8 cellular contexts compared by ENCODE assay signal in the genomic region with DNA sequence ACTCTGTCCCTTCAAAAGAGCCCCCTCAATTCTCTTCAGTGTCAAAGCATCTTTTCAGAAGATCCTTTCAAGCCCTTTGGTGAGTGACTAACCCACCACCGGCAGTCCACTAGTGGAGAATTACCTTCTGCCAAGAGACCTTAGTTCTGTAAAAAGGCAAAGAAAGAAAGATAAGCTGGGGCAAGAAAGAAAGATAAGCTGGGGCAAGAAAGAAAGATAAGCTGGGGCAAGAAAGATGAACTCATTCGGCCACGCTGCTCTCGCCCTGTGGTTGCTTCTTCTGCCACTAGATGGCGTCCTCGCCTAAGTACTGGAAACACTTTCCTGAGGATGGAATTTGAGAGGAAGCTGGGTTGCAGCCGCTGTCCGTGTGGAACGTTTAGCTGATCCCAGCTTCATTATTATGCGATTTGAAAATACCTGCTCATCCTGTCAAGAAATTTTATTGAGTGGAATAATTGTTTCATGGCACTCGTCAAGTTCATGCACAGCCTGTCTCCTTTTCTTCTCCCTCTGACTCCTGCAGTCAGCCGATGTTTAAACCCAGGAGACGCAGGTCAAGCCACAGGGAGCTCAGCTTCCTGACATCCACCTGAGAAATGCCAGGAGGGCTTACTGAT. TPM values are rescaled to one million over a fixed set of nuclear protein-coding genes. Genes with fewer than 3 reads are reported as not detected.
DNase-seq lines count a peak whose midpoint lies in the region; ATAC-seq and TF ChIP-seq lines count a peak whose summit lies in the region.

No MANE protein-coding gene starts in this region.

- no peaks in the 10 kb centered on the region for H4K20me1 ChIP-seq in KMS-11 (ENCODE audit: insufficient read depth)
- H4K20me1 ChIP-seq in fibroblast of lung (ENCODE audit: control insufficient read depth, extremely low read depth, insufficient read depth, low read length), result no peaks in the 10 kb centered on the region

- H3K9me3 ChIP-seq in AG04450 (ENCODE audit: control insufficient read depth, insufficient read depth, low read length) (no peaks in the 10 kb centered on the region), Panc1 (ENCODE audit: control insufficient read depth, insufficient read depth, low read depth, low read length) (no peaks in the 10 kb centered on the region), fibroblast of lung (ENCODE audit: control insufficient read depth, insufficient read depth, low read depth, low read length) (no peaks in the 10 kb centered on the region)

- ATAC-seq in GM19023 (IDR thresholded peaks at IDR 0.05; ENCODE audit: unreplicated experiment) (peak; percentile 60), Panc1 (peak; percentile 96), natural killer cell (peak; percentile 87 to 99 (median 96))
- ATAC-seq in stimulated activated naive B cell treated with anti-CD40 and anti-IgM and Interleukin-4, amounts not matched to agents 10 μg/mL and 1 μg/mL and 100 μg/mL, for 72 hours (replicated peaks), result peak; percentile 77 to 87

- H3K27ac Mint-ChIP-seq in natural killer cell, result peak overlapping the region in 1 of 2 donors; percentile 58
- H3K27ac Mint-ChIP-seq in stimulated activated naive B cell treated with anti-CD40 and anti-IgM and Interleukin-4, amounts not matched to agents 10 μg/mL and 1 μg/mL and 100 μg/mL, for 72 hours, result no peak overlapping the region

- peak overlapping the region; percentile 40 for H3K4me3 ChIP-seq in AG04450 (ENCODE audit: low read depth, low read length)
- peak overlapping the region; percentile 37 for H3K4me3 ChIP-seq in KMS-11 (IDR thresholded peaks at IDR 0.05; ENCODE audit: insufficient read depth, low read depth, low read length)
- H3K4me3 ChIP-seq in Panc1 (ENCODE audit: low read depth in 2 of 2, low read length in 2 of 2), result peak overlapping the region; percentile 26 to 46
- H3K4me3 ChIP-seq in fibroblast of lung (replicated peaks in 1 of 4; ENCODE audit: control extremely low read depth in 1 of 4, insufficient read depth in 1 of 4, low read depth in 3 of 4, low read length in 4 of 4), result peak overlapping the region in 3 of 4 experiments; percentile 29 to 53 (median 44)

- H3K4me2 ChIP-seq in KMS-11 (peak overlapping the region; percentile 53), fibroblast of lung (ENCODE audit: extremely low read depth, insufficient read depth, low read length) (peak overlapping the region; percentile 93)

- DNase-seq in AG04450 (ENCODE audit: low read depth, low spot score) (peak; percentile 51), Panc1 (ENCODE audit: low read depth, low spot score) (peak; percentile 72), fibroblast of lung (ENCODE audit: low read depth in 2 of 2) (peak; percentile 53 to 79), natural killer cell (peak; percentile 85)
- DNase-seq in activated T-cell treated with anti-CD3 and anti-CD28 coated beads, Interleukin-2, amount 50 U/mL, for 48 hours, result peak; percentile 94 to 97
- peak; percentile 67 for DNase-seq in stimulated activated naive B cell treated with anti-CD40 and anti-IgM and Interleukin-4, amounts not matched to agents 10 μg/mL and 1 μg/mL and 100 μg/mL, for 72 hours

- H3K4me1 ChIP-seq in KMS-11 (ENCODE audit: low read depth, poor library complexity, severe bottlenecking) (peaks cover 14% of the 10 kb centered on the region), Panc1 (ENCODE audit: control insufficient read depth, insufficient read depth, low read length) (peaks cover 19% of the 10 kb centered on the region), fibroblast of lung (ENCODE audit: control insufficient read depth, extremely low read depth, insufficient read depth, low read length) (no peaks in the 10 kb centered on the region)

- H3K36me3 ChIP-seq in KMS-11 (ENCODE audit: insufficient read depth), result no peaks in the 10 kb centered on the region
- H3K36me3 ChIP-seq in Panc1 (ENCODE audit: control insufficient read depth, insufficient read depth, low read length), result no peaks in the 10 kb centered on the region
- no peaks in the 10 kb centered on the region for H3K36me3 ChIP-seq in fibroblast of lung (ENCODE audit: control insufficient read depth, insufficient read depth, low read length)

- H3K27ac ChIP-seq in AG04450 (ENCODE audit: low read depth, low read length), result no peak overlapping the region
- H3K27ac ChIP-seq in KMS-11, result no peak overlapping the region
- H3K27ac ChIP-seq in Panc1 (ENCODE audit: low read length), result peak overlapping the region; percentile 64; the same call in 1 of the 2 replicates
- no peak overlapping the region for H3K27ac ChIP-seq in fibroblast of lung (ENCODE audit: insufficient read depth, low read length)

- in situ Hi-C loops in Panc1 (cut with HindIII; ENCODE audit: low pct_unique_long_range_greater_than_20kb, low sequenced_read_pairs), result no loop called here

- H3K4me1 Mint-ChIP-seq in natural killer cell, result peaks cover 6 to 8% of the 10 kb centered on the region in 2 donors
- peaks cover 4 to 5% of the 10 kb centered on the region in 2 donors for H3K4me1 Mint-ChIP-seq in stimulated activated naive B cell treated with anti-CD40 and anti-IgM and Interleukin-4, amounts not matched to agents 10 μg/mL and 1 μg/mL and 100 μg/mL, for 72 hours

- H3K27me3 Mint-ChIP-seq in natural killer cell (ENCODE audit: low read depth in 2 of 2), result no peaks in the 10 kb centered on the region
- peaks cover 0 to 4% of the 10 kb centered on the region in 2 donors for H3K27me3 Mint-ChIP-seq in stimulated activated naive B cell treated with anti-CD40 and anti-IgM and Interleukin-4, amounts not matched to agents 10 μg/mL and 1 μg/mL and 100 μg/mL, for 72 hours

- CTCF ChIA-PET in AG04450 (lab: Charles Lee) (interaction anchor here (0.6 to 5.8 kb wide), 88 partner anchors 9 to 790 kb away, joined by 3 to 765 read pairs (median 5); a partner anchor contains a TSS), Panc1 (lab: Charles Lee) (interaction anchor here (0.5 to 4.1 kb wide), 29 partner anchors 10 to 588 kb away, joined by 3 to 89 read pairs (median 4); a partner anchor contains a TSS)

- H3K79me2 ChIP-seq in KMS-11 (ENCODE audit: insufficient read depth, low read depth) (no peaks in the 10 kb centered on the region), fibroblast of lung (ENCODE audit: control insufficient read depth, insufficient read depth, low read length) (no peaks in the 10 kb centered on the region)

- H3K27me3 ChIP-seq in AG04450 (ENCODE audit: control insufficient read depth, insufficient read depth, low read length) (no peaks in the 10 kb centered on the region), KMS-11 (ENCODE audit: insufficient read depth, low read depth) (no peaks in the 10 kb centered on the region), Panc1 (ENCODE audit: control insufficient read depth, insufficient read depth, low read length) (no peaks in the 10 kb centered on the region), fibroblast of lung (ENCODE audit: control insufficient read depth, insufficient read depth, low read length) (no peaks in the 10 kb centered on the region)

- H2AFZ ChIP-seq in KMS-11 (ENCODE audit: low read depth) (peak overlapping the region; percentile 82), fibroblast of lung (ENCODE audit: low read length) (peak overlapping the region; percentile 93)

- POLR2A ChIA-PET in AG04450 (lab: Yijun Ruan, JAX) (interaction anchor here (0.6 to 1.3 kb wide), 5 partner anchors 17 to 418 kb away, joined by 3 to 4 read pairs (median 3); a partner anchor contains a TSS), Panc1 (lab: Charles Lee) (interaction anchor here (1.3 kb wide), 1 partner anchor 17 kb away, joined by 5 read pairs; no protein-coding TSS in a partner anchor)

- intact Hi-C loops in Panc1 (cut with micrococcal nuclease; ENCODE audit: unreplicated experiment) (loop anchor here (1.0 to 10.0 kb wide), 3 partner anchors 93 to 170 kb away; a partner anchor contains a TSS), natural killer cell (cut with micrococcal nuclease) (loop anchor here (1.0 to 5.0 kb wide), 2 partner anchors 93 to 468 kb away; a partner anchor contains a TSS)

- no peaks in the 10 kb centered on the region for H3K9me3 Mint-ChIP-seq in natural killer cell
- H3K9me3 Mint-ChIP-seq in stimulated activated naive B cell treated with anti-CD40 and anti-IgM and Interleukin-4, amounts not matched to agents 10 μg/mL and 1 μg/mL and 100 μg/mL, for 72 hours, result no peaks in the 10 kb centered on the region

- BruUV-seq in Panc1 (replicated peaks; lab: Mats Ljungman, UMichigan), result no TSS peak

- H3K9ac ChIP-seq in KMS-11, result peak overlapping the region; percentile 7; the same call in 1 of the 2 replicates
- no peak overlapping the region for H3K9ac ChIP-seq in fibroblast of lung (ENCODE audit: insufficient read depth, low read length)

- no peaks in the 10 kb centered on the region for H3K36me3 Mint-ChIP-seq in natural killer cell
- H3K36me3 Mint-ChIP-seq in stimulated activated naive B cell treated with anti-CD40 and anti-IgM and Interleukin-4, amounts not matched to agents 10 μg/mL and 1 μg/mL and 100 μg/mL, for 72 hours, result no peaks in the 10 kb centered on the region

- peak; percentile 88 for TF ChIP-seq CTCF in AG04450 (IDR thresholded peaks at IDR 0.05; ENCODE audit: low read depth, low read length)
- peak; percentile 97 for TF ChIP-seq CTCF in KMS-11 (conservative IDR thresholded peaks at IDR 0.05; ENCODE audit: low read depth, low read length)
- peak; percentile 95 for TF ChIP-seq CTCF in Panc1 (IDR thresholded peaks at IDR 0.05)
- TF ChIP-seq CTCF in fibroblast of lung (conservative IDR thresholded peaks at IDR 0.05 in 1 of 2, IDR thresholded peaks at IDR 0.05 in 1 of 2; ENCODE audit: low read depth in 1 of 2, low read length in 2 of 2), result peak; percentile 86 to 88
- peak; percentile 96 for TF ChIP-seq CTCF in natural killer cell (IDR thresholded peaks at IDR 0.05)

- peak overlapping the region; percentile 72 for H3K4me3 Mint-ChIP-seq in natural killer cell
- peak overlapping the region; percentile 71 to 76 for H3K4me3 Mint-ChIP-seq in stimulated activated naive B cell treated with anti-CD40 and anti-IgM and Interleukin-4, amounts not matched to agents 10 μg/mL and 1 μg/mL and 100 μg/mL, for 72 hours

RNA-seq across cellular contexts. Expression of a gene that starts 17.3 kb away (rescaled TPM):
- polyA plus RNA-seq in AG04450 (2011; rRNA removed) (105 and 125 TPM in 2 replicates), fibroblast of lung (98.4 and 106 TPM in 2 replicates)
- 93.1 and 137 TPM in 2 replicates for polyA minus RNA-seq in AG04450 (2011; rRNA and poly(A)+ RNA removed)
- total RNA-seq in Panc1 (2021; ENCODE audit: unreplicated experiment) (183 TPM), fibroblast of lung (106 and 114 TPM in 2 replicates), natural killer cell (10 to 100 TPM; 44.6 to 63.6 (median 55.8) TPM)
- polyA plus RNA-seq in Panc1 (2012; ENCODE audit: insufficient read length), result 275 TPM
- 162 and 163 TPM in 2 replicates for polyA plus RNA-seq in fibroblast of lung (2012)
- 148 and 171 TPM in 2 replicates for polyA minus RNA-seq in fibroblast of lung (ENCODE audit: low replicate concordance)
